32 cellular contexts compared by ENCODE assay signal in the genomic region with DNA sequence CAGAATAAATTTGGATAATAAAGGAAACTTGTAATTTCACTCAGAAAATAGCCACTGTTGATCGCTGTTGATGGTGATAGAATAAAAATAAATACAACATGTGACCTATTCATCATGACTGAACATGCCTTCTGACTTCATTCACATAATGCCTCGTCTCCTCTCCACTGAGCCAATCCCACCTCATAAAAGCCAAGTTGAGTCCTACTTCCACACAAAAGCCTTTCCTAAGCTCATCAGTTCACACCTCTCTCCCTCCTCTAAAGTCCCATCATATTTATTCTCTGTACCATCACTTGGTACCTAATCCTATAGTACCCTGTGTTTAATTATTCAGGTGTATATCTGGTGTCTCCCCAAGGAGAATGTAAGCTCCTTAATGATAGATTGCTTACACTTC. TPM values are rescaled to one million over a fixed set of nuclear protein-coding genes. Genes with fewer than 3 reads are reported as not detected.
DNase-seq lines count a peak whose midpoint lies in the region; ATAC-seq, FAIRE-seq and TF ChIP-seq lines count a peak whose summit lies in the region.
"Had no signal": no experiment of that assay in that cellular context is flagged by ENCODE, and none has a peak within 500 bp of the region (broad histone marks: within the 10 kb centered on the region; RNA-seq: fewer than 3 reads in every experiment).

No MANE protein-coding gene starts in this region.

- H3K27me3 ChIP-seq in BLaER1 treated with 17β-estradiol and CSF1 and Interleukin-3, amounts not matched to agents 10 nM and 100 nM = no peaks in the 10 kb centered on the region

- no peaks in the 10 kb centered on the region for H3K9me3 ChIP-seq in BLaER1 treated with 17β-estradiol and CSF1 and Interleukin-3, amounts not matched to agents 10 nM and 100 nM (replicated peaks in 1 of 11)
- H3K9me3 ChIP-seq: A549 had no signal

- peak; percentile 36 for FAIRE-seq in GM12892 (lab: Jason Lieb, UNC)
- FAIRE-seq: A549, GM12878, GM18507, GM19239 had no signal

- no peaks in the 10 kb centered on the region for H3K27me3 Mint-ChIP-seq in WTC11 (ENCODE audit: low read depth)
- H3K27me3 Mint-ChIP-seq in central memory CD8-positive, alpha-beta T cell = no peaks in the 10 kb centered on the region
- no peaks in the 10 kb centered on the region for H3K27me3 Mint-ChIP-seq in activated T-helper 2 cell treated with anti-CD3 and anti-CD28 coated beads, Interferon-gamma antibody, Interleukin-2, Interleukin-4, amounts not matched to agents 10 μg/mL and 5 μg/mL and 100 μg/mL, durations not matched to agents 14 hours and 24 hours and 36 hours (ENCODE audit: low read depth)
- H3K27me3 Mint-ChIP-seq: B cell; CD4-positive, alpha-beta memory T cell; CD4-positive, CD25-positive, alpha-beta regulatory T cell had no signal

- no peak overlapping the region for H3K9ac ChIP-seq in BLaER1 treated with 17β-estradiol and CSF1 and Interleukin-3, amounts not matched to agents 10 nM and 100 nM

- no peak for TF ChIP-seq CTCF in WTC11 (IDR thresholded peaks at IDR 0.05)

- no peak for TF ChIP-seq POLR2A in GM12892 (IDR thresholded peaks at IDR 0.05; ENCODE audit: low read depth, low read length)

- H3K4me1 ChIP-seq in BLaER1 treated with 17β-estradiol and CSF1 and Interleukin-3, amounts not matched to agents 10 nM and 100 nM = peaks cover 0 to 61% (median 13%) of the 10 kb centered on the region in 10 experiments; a peak in 12 of 20 replicates

- peak overlapping the region in 6 of 11 experiments; percentile 77 to 92 (median 88); a peak in 6 of 22 replicates for H3K27ac ChIP-seq in BLaER1 treated with 17β-estradiol and CSF1 and Interleukin-3, amounts not matched to agents 10 nM and 100 nM
- H3K27ac ChIP-seq: 22Rv1, A549 had no signal

- no peak overlapping the region for H3K4me3 Mint-ChIP-seq in WTC11
- no peak overlapping the region for H3K4me3 Mint-ChIP-seq in central memory CD8-positive, alpha-beta T cell
- H3K4me3 Mint-ChIP-seq in activated T-helper 2 cell treated with anti-CD3 and anti-CD28 coated beads, Interferon-gamma antibody, Interleukin-2, Interleukin-4, amounts not matched to agents 10 μg/mL and 5 μg/mL and 100 μg/mL, durations not matched to agents 14 hours and 24 hours and 36 hours (ENCODE audit: low read depth) = no peak overlapping the region
- H3K4me3 Mint-ChIP-seq: B cell; CD14-positive monocyte; CD4-positive, alpha-beta memory T cell; CD4-positive, CD25-positive, alpha-beta regulatory T cell; CD8-positive, alpha-beta memory T cell had no signal

- H3K4me3 ChIP-seq in BLaER1 treated with 17β-estradiol and CSF1 and Interleukin-3, amounts not matched to agents 10 nM and 100 nM = no peak overlapping the region
- H3K4me3 ChIP-seq: A549, GM12878 had no signal

- no peaks in the 10 kb centered on the region for H3K4me1 Mint-ChIP-seq in WTC11
- H3K4me1 Mint-ChIP-seq in central memory CD8-positive, alpha-beta T cell = no peaks in the 10 kb centered on the region
- H3K4me1 Mint-ChIP-seq in activated T-helper 2 cell treated with anti-CD3 and anti-CD28 coated beads, Interferon-gamma antibody, Interleukin-2, Interleukin-4, amounts not matched to agents 10 μg/mL and 5 μg/mL and 100 μg/mL, durations not matched to agents 14 hours and 24 hours and 36 hours (ENCODE audit: low read depth) = no peaks in the 10 kb centered on the region
- H3K4me1 Mint-ChIP-seq: B cell; CD4-positive, alpha-beta memory T cell; CD8-positive, alpha-beta memory T cell had no signal

- H3K4me2 ChIP-seq in BLaER1 treated with 17β-estradiol and CSF1 and Interleukin-3, amounts not matched to agents 10 nM and 100 nM = peak overlapping the region in 2 of 11 experiments; percentile 39 to 74; a peak in 6 of 22 replicates
- H3K4me2 ChIP-seq: A549 had no signal

- DNase-seq in GM12892 (ENCODE audit: insufficient read length) (no peak), WTC11 (ENCODE audit: low spot score) (no peak)
- DNase-seq in central memory CD8-positive, alpha-beta T cell (ENCODE audit: low spot score in 2 of 2) = no peak
- DNase-seq in activated T-helper 2 cell treated with anti-CD3 and anti-CD28 coated beads, Interferon-gamma antibody, Interleukin-2, Interleukin-4, amounts not matched to agents 10 μg/mL and 5 μg/mL and 100 μg/mL, durations not matched to agents 14 hours and 24 hours and 36 hours (ENCODE audit: low spot score) = no peak
- DNase-seq: AML-193; C1 segment of cervical spinal cord; CD4-positive, alpha-beta memory T cell; CD4-positive, CD25-positive, alpha-beta regulatory T cell; CD8-positive, alpha-beta memory T cell; COR-L47; DMS 273 treated with DMSO at 0.1 percent for 48 hours; DMS153; DMS53; DMS79; DND-41; EL; GDM1 had no signal

- H3K27ac Mint-ChIP-seq in WTC11 = peak overlapping the region; percentile 17; the same call in 1 of the 2 replicates
- peak overlapping the region; percentile 52 for H3K27ac Mint-ChIP-seq in central memory CD8-positive, alpha-beta T cell (ENCODE audit: low read depth)
- H3K27ac Mint-ChIP-seq in activated T-helper 2 cell treated with anti-CD3 and anti-CD28 coated beads, Interferon-gamma antibody, Interleukin-2, Interleukin-4, amounts not matched to agents 10 μg/mL and 5 μg/mL and 100 μg/mL, durations not matched to agents 14 hours and 24 hours and 36 hours = no peak overlapping the region
- H3K27ac Mint-ChIP-seq: B cell; CD4-positive, alpha-beta memory T cell; CD4-positive, CD25-positive, alpha-beta regulatory T cell had no signal

- no peaks in the 10 kb centered on the region for H3K9me3 Mint-ChIP-seq in WTC11
- no peaks in the 10 kb centered on the region for H3K9me3 Mint-ChIP-seq in central memory CD8-positive, alpha-beta T cell
- H3K9me3 Mint-ChIP-seq in activated T-helper 2 cell treated with anti-CD3 and anti-CD28 coated beads, Interferon-gamma antibody, Interleukin-2, Interleukin-4, amounts not matched to agents 10 μg/mL and 5 μg/mL and 100 μg/mL, durations not matched to agents 14 hours and 24 hours and 36 hours = no peaks in the 10 kb centered on the region
- H3K9me3 Mint-ChIP-seq: CD4-positive, alpha-beta memory T cell; CD8-positive, alpha-beta memory T cell had no signal

- ATAC-seq in WTC11 (no peak), GM18907 (IDR thresholded peaks at IDR 0.05; ENCODE audit: unreplicated experiment) (no peak), HG03571 (IDR thresholded peaks at IDR 0.05; ENCODE audit: unreplicated experiment) (no peak), GM18519 (IDR thresholded peaks at IDR 0.05; ENCODE audit: low FRiP score, unreplicated experiment) (no peak)
- no peak for ATAC-seq in central memory CD8-positive, alpha-beta T cell (replicated peaks; ENCODE audit: extremely low read depth, poor library complexity, severe bottlenecking)
- ATAC-seq: A549, GM12878 had no signal

- H3K36me3 Mint-ChIP-seq in WTC11 = peaks cover 4% of the 10 kb centered on the region; the same call in 1 of the 2 replicates
- peaks cover 4% of the 10 kb centered on the region for H3K36me3 Mint-ChIP-seq in central memory CD8-positive, alpha-beta T cell (ENCODE audit: insufficient read depth)
- H3K36me3 Mint-ChIP-seq in activated T-helper 2 cell treated with anti-CD3 and anti-CD28 coated beads, Interferon-gamma antibody, Interleukin-2, Interleukin-4, amounts not matched to agents 10 μg/mL and 5 μg/mL and 100 μg/mL, durations not matched to agents 14 hours and 24 hours and 36 hours (ENCODE audit: low read depth) = peaks cover 3% of the 10 kb centered on the region

- POLR2A ChIA-PET in WTC11 (lab: Charles Lee) = no interaction called here

- peaks cover 0 to 5% (median 0%) of the 10 kb centered on the region in 11 experiments; a peak in 1 of 22 replicates for H3K36me3 ChIP-seq in BLaER1 treated with 17β-estradiol and CSF1 and Interleukin-3, amounts not matched to agents 10 nM and 100 nM

- intact Hi-C loops in activated T-helper 2 cell treated with anti-CD3 and anti-CD28 coated beads, Interferon-gamma antibody, Interleukin-2, Interleukin-4, amounts not matched to agents 10 μg/mL and 5 μg/mL and 100 μg/mL, durations not matched to agents 14 hours and 24 hours and 36 hours (cut with micrococcal nuclease) = no loop called here

- H4K20me1 ChIP-seq in BLaER1 treated with 17β-estradiol and CSF1 and Interleukin-3, amounts not matched to agents 10 nM and 100 nM = no peaks in the 10 kb centered on the region

- CTCF ChIA-PET in WTC11 (lab: Charles Lee) = no interaction called here

TF ChIP-seq in WTC11, 78 proteins besides CTCF, POLR2A, EP300 and RAD21 (continues in another document):
- TF ChIP-seq, protein P1, sequence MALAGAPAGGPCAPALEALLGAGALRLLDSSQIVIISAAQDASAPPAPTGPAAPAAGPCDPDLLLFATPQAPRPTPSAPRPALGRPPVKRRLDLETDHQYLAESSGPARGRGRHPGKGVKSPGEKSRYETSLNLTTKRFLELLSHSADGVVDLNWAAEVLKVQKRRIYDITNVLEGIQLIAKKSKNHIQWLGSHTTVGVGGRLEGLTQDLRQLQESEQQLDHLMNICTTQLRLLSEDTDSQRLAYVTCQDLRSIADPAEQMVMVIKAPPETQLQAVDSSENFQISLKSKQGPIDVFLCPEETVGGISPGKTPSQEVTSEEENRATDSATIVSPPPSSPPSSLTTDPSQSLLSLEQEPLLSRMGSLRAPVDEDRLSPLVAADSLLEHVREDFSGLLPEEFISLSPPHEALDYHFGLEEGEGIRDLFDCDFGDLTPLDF (CRISPR knock-in tag; IDR thresholded peaks at IDR 0.05) = no peak
- no peak for TF ChIP-seq NFATC4 (CRISPR knock-in tag; IDR thresholded peaks at IDR 0.05)
- TF ChIP-seq, protein P2, sequence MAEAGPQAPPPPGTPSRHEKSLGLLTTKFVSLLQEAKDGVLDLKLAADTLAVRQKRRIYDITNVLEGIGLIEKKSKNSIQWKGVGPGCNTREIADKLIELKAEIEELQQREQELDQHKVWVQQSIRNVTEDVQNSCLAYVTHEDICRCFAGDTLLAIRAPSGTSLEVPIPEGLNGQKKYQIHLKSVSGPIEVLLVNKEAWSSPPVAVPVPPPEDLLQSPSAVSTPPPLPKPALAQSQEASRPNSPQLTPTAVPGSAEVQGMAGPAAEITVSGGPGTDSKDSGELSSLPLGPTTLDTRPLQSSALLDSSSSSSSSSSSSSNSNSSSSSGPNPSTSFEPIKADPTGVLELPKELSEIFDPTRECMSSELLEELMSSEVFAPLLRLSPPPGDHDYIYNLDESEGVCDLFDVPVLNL (CRISPR knock-in tag; IDR thresholded peaks at IDR 0.05; ENCODE audit: borderline replicate concordance, low read depth) = no peak
- TF ChIP-seq OVOL2 (CRISPR knock-in tag; IDR thresholded peaks at IDR 0.05; ENCODE audit: borderline replicate concordance) = no peak

RNA-seq across cellular contexts. Expression of gene APOO, which starts 37.7 kb away (rescaled TPM):
- 25.0 TPM for polyA plus RNA-seq in GM12892 (2012; ENCODE audit: missing spikeins)
- total RNA-seq in WTC11 (2021) = 41.6 to 55.5 TPM (median 46.9 TPM) in 3 replicates
- 21.9 and 22.4 TPM in 2 replicates for total RNA-seq in activated T-helper 2 cell treated with anti-CD3 and anti-CD28 coated beads, Interferon-gamma antibody, Interleukin-2, Interleukin-4, amounts not matched to agents 10 μg/mL and 5 μg/mL and 100 μg/mL, durations not matched to agents 14 hours and 24 hours and 36 hours

RNA-seq across cellular contexts. Expression of gene CXorf58, which starts 37.8 kb away (rescaled TPM):
- not detected for polyA plus RNA-seq in GM12892 (2012; ENCODE audit: missing spikeins)
- 0.27 TPM in 1 of 3 replicates, not detected in the others for total RNA-seq in WTC11 (2021)
- 0.21 TPM in 1 of 2 replicates, not detected in the other for total RNA-seq in activated T-helper 2 cell treated with anti-CD3 and anti-CD28 coated beads, Interferon-gamma antibody, Interleukin-2, Interleukin-4, amounts not matched to agents 10 μg/mL and 5 μg/mL and 100 μg/mL, durations not matched to agents 14 hours and 24 hours and 36 hours
- total RNA-seq: A172; B cell; CD4-positive, alpha-beta memory T cell; CD4-positive, CD25-positive, alpha-beta regulatory T cell; Daoy; G401 had no signal
- polyA plus RNA-seq: BJ; CD14-positive monocyte; CD4-positive, CD25-positive, alpha-beta regulatory T cell had no signal
